7 cellular contexts compared by ENCODE assay signal in the genomic region with DNA sequence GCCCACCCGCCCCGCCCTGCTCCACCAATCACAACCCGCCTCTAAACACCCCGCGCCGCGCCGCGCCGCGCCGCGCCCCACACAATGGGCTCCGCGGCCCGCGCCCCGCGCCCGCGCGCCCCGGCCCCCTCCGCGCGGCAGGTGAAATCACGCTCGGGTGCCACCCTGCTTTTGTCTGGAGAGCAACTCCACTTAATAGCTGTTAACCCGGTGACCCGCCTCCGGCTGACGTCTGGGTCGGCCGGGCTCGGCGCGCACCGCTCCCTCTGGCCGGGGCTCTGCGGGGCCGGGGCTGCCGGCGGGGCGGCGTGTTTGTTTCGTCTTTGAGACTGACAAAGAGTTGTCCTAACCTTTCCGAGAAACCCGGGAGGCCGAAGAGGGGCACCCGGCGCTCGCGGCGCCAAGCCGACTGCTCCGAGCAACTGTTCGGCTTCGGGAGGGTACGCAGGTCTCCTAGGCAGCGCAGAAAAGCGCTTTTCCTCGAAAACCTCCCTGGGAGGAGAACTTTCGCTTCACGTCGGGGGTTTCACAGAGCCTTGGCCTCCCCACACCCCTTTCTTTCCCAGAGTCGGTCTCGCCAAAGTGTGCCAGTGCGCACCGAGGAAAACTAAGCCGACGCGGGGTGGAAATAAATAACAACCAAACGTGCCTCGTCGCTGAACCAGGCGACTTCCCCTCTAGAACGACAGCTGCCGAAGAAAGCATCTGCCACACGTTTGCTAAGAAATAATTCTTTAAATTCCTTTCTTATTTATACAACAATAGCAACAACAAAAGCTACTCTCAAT.
DNase-seq lines count a peak whose midpoint lies in the region; ATAC-seq, FAIRE-seq and TF ChIP-seq lines count a peak whose summit lies in the region.

No MANE protein-coding gene starts in this region.

- FAIRE-seq in GM12878 (lab: Jason Lieb, UNC): no peak

- no peaks in the 10 kb centered on the region for H4K20me1 ChIP-seq in GM12878 (ENCODE audit: control insufficient read depth, insufficient read depth)

- ATAC-seq in GM19023 (IDR thresholded peaks at IDR 0.05; ENCODE audit: unreplicated experiment) (peak; percentile 32), GM12878 (no peak), GM21576 (IDR thresholded peaks at IDR 0.05; ENCODE audit: unreplicated experiment) (no peak)

- H3K27ac ChIP-seq in HUES6 (ENCODE audit: low read depth, low read length) (no peak overlapping the region), GM12878 (ENCODE audit: control insufficient read depth, insufficient read depth) (no peak overlapping the region)

- SMC1A ChIA-PET in GM12878 (lab: Charles Lee; ENCODE audit: uncharacterized antibody, unreplicated experiment): no interaction called here

- H3K27me3 ChIP-seq in HUES6 (ENCODE audit: control insufficient read depth, insufficient read depth, low read length) (no peaks in the 10 kb centered on the region), GM12878 (replicated peaks in 1 of 2; ENCODE audit: control insufficient read depth in 2 of 2, insufficient read depth in 2 of 2, low read length in 1 of 2) (peaks cover 7 to 12% of the 10 kb centered on the region in 2 experiments; a peak in 3 of 4 replicates)

- POLR2A ChIA-PET in GM12878 (lab: Charles Lee): no interaction called here

- WGBS in GM12878 (ENCODE audit: insufficient coverage, insufficient replicate concordance, low lambda C conversion rate, missing lambda C conversion rate): 6% methylated on average over 62 of the region's 79 CpGs

- RAD21 ChIA-PET in GM12878 (lab: Charles Lee; ENCODE audit: unreplicated experiment): no interaction called here

- no peaks in the 10 kb centered on the region for H3K9me3 ChIP-seq in HUES6 (ENCODE audit: control insufficient read depth, insufficient read depth, low read depth, low read length)
- no peaks in the 10 kb centered on the region; the same call in 2 of the 3 replicates for H3K9me3 ChIP-seq in GM12878 (replicated peaks; ENCODE audit: control insufficient read depth, insufficient read depth, low read length)
- H3K9me3 ChIP-seq in iPS-18c (ENCODE audit: control insufficient read depth, insufficient read depth, low read length): no peaks in the 10 kb centered on the region

- no TSS peak for BruUV-seq in GM12878 (replicated peaks; lab: Mats Ljungman, UMichigan)

- TF ChIP-seq CTCF in GM12878 (IDR thresholded peaks at IDR 0.05 in 2 of 3, conservative IDR thresholded peaks at IDR 0.05 in 1 of 3; ENCODE audit: control insufficient read depth in 2 of 3, extremely low read depth in 1 of 3, insufficient read depth in 1 of 3, low read depth in 3 of 3, low read length in 3 of 3): no peak

- TF ChIP-seq EP300 in GM12878 (IDR thresholded peaks at IDR 0.05; ENCODE audit: borderline replicate concordance in 1 of 2, control insufficient read depth in 1 of 2, low read depth in 2 of 2, low read length in 2 of 2): no peak

- CTCF ChIA-PET in GM12878 (lab: Yijun Ruan, JAX): no interaction called here

- H3K4me1 ChIP-seq in HUES6 (ENCODE audit: control insufficient read depth, insufficient read depth, low read length) (peaks cover 61% of the 10 kb centered on the region), GM12878 (ENCODE audit: control insufficient read depth, insufficient read depth, low read length) (peaks cover 8% of the 10 kb centered on the region; the same call in 1 of the 2 replicates)

- DNase-seq in T-helper 22 cell (ENCODE audit: low read depth) (peak; percentile 66), GM12878 (ENCODE audit: low read depth, low spot score) (no peak), skeletal muscle cell (ENCODE audit: low read depth) (no peak)

- H3K4me3 ChIP-seq in HUES6 (ENCODE audit: low read depth, low read length) (peak overlapping the region; percentile 63), GM12878 (peak overlapping the region; percentile 55), iPS-18c (ENCODE audit: insufficient read depth, low read depth, low read length) (peak overlapping the region; percentile 60), skeletal muscle cell (ENCODE audit: low read depth, low read length) (peak overlapping the region; percentile 56)

- TF ChIP-seq POLR2A in GM12878 (IDR thresholded peaks at IDR 0.05; ENCODE audit: low read depth, low read length): no peak

- peak overlapping the region; percentile 79 for H3K4me2 ChIP-seq in GM12878 (ENCODE audit: control insufficient read depth, insufficient read depth)

- in situ Hi-C loops in GM12878 (cut with MboI): no loop called here

- TF ChIP-seq RAD21 in GM12878 (IDR thresholded peaks at IDR 0.05; ENCODE audit: insufficient read depth, low read depth, low read length): no peak

- no peak overlapping the region for H2AFZ ChIP-seq in GM12878 (ENCODE audit: control insufficient read depth, low read depth, low read length)

- no peaks in the 10 kb centered on the region for H3K79me2 ChIP-seq in GM12878 (ENCODE audit: control insufficient read depth, insufficient read depth, low read length)

- H3K36me3 ChIP-seq in HUES6 (ENCODE audit: control insufficient read depth, insufficient read depth, low read length): no peaks in the 10 kb centered on the region
- no peaks in the 10 kb centered on the region for H3K36me3 ChIP-seq in GM12878 (ENCODE audit: control insufficient read depth in 2 of 2, insufficient read depth in 2 of 2, low read length in 1 of 2)

- H3K9ac ChIP-seq in HUES6 (ENCODE audit: low read length) (peak overlapping the region; percentile 54), GM12878 (ENCODE audit: control insufficient read depth, insufficient read depth, low read length) (no peak overlapping the region; the same call in 1 of the 2 replicates)

- intact Hi-C loops in GM12878 (cut with micrococcal nuclease; ENCODE audit: unreplicated experiment): loop anchor here (5.0 kb wide), 1 partner anchor 513 kb away; no protein-coding TSS in a partner anchor

TF ChIP-seq in GM12878, 131 proteins besides CTCF, POLR2A, EP300 and RAD21:
- TF ChIP-seq HDAC2 (IDR thresholded peaks at IDR 0.05): no peak
- 0 out of 2 replicates have a peak, but pooled peaks have one; percentile 55 for TF ChIP-seq EZH2 (IDR thresholded peaks at IDR 0.05; ENCODE audit: borderline replicate concordance, control insufficient read depth, low read depth, low read length)
